ENCODE assay signal across 14 cellular contexts in genomic region chr7:102429141-102429904, GRCh38. TPM values are rescaled to one million over a fixed set of nuclear protein-coding genes. Genes with fewer than 3 reads are reported as not detected.
DNase-seq lines count a peak whose midpoint lies in the region; ATAC-seq and TF ChIP-seq lines count a peak whose summit lies in the region.
"Had no signal": no experiment of that assay in that cellular context is flagged by ENCODE, and none has a peak within 500 bp of the region (broad histone marks: within the 10 kb centered on the region; RNA-seq: fewer than 3 reads in every experiment).

No MANE protein-coding gene starts in this region.

- no peaks in the 10 kb centered on the region for H3K27me3 ChIP-seq in CD4-positive, alpha-beta memory T cell (ENCODE audit: insufficient read depth, low read length)
- H3K27me3 ChIP-seq: heart left ventricle, neural progenitor cell, testis had no signal

- H3K4me1 ChIP-seq in CD4-positive, alpha-beta memory T cell (ENCODE audit: insufficient read depth, low read length): peaks cover 91% of the 10 kb centered on the region
- H3K4me1 ChIP-seq in HEK293 (ENCODE audit: control insufficient read depth, insufficient read depth, low read length): peaks cover 14% of the 10 kb centered on the region

- H3K4me1 Mint-ChIP-seq in CD4-positive, alpha-beta memory T cell: peaks cover 44 to 86% (median 67%) of the 10 kb centered on the region in 4 donors
- H3K4me1 Mint-ChIP-seq in activated naive CD8-positive, alpha-beta T cell (ENCODE audit: low read depth): peaks cover 83% of the 10 kb centered on the region
- H3K4me1 Mint-ChIP-seq in natural killer cell treated with Interleukin-12 subunit alpha and Interleukin-12 subunit beta and Interleukin-15 and Interleukin-18, amount 100 ng/mL, for 72 hours (ENCODE audit: low read depth in 2 of 2): peaks cover 53 to 56% of the 10 kb centered on the region in 2 donors

- TF ChIP-seq CTCF in HEK293 (tag by site-specific recombination; IDR thresholded peaks at IDR 0.05) (no peak), GM10248 (IDR thresholded peaks at IDR 0.05; ENCODE audit: control extremely low read depth, extremely low read depth, low read depth, missing control alignments) (no peak)

- CTCF ChIA-PET in CD4-positive, alpha-beta memory T cell (lab: Charles Lee; ENCODE audit: partially characterized antibody): no interaction called here
- CTCF ChIA-PET in HEK293 (lab: Yijun Ruan, JAX): interaction anchor here (1.4 kb wide), 1 partner anchor 25 kb away, joined by 3 read pairs; no protein-coding TSS in a partner anchor
- CTCF ChIA-PET in GM10248 (lab: Yijun Ruan, JAX): interaction anchor here (1.5 kb wide), 1 partner anchor 18 kb away, joined by 4 read pairs; no protein-coding TSS in a partner anchor

- H3K27ac ChIP-seq in CD4-positive, alpha-beta memory T cell (ENCODE audit: low read depth, low read length): peak overlapping the region; percentile 98
- H3K27ac ChIP-seq in HEK293 (ENCODE audit: extremely low read depth, low read depth, low read length): no peak overlapping the region
- H3K27ac ChIP-seq: neural progenitor cell, testis had no signal

- no peaks in the 10 kb centered on the region for H3K9me3 ChIP-seq in CD4-positive, alpha-beta memory T cell (ENCODE audit: control insufficient read depth in 1 of 2, low read length in 2 of 2)
- H3K9me3 ChIP-seq in HEK293 (ENCODE audit: control insufficient read depth, insufficient read depth, low read depth, low read length): no peaks in the 10 kb centered on the region
- H3K9me3 ChIP-seq: heart left ventricle, testis had no signal

- H3K27me3 Mint-ChIP-seq in CD4-positive, alpha-beta memory T cell: no peaks in the 10 kb centered on the region
- H3K27me3 Mint-ChIP-seq in activated naive CD8-positive, alpha-beta T cell: no peaks in the 10 kb centered on the region
- no peaks in the 10 kb centered on the region for H3K27me3 Mint-ChIP-seq in natural killer cell treated with Interleukin-12 subunit alpha and Interleukin-12 subunit beta and Interleukin-15 and Interleukin-18, amount 100 ng/mL, for 72 hours

- no peak overlapping the region for H3K4me3 ChIP-seq in CD4-positive, alpha-beta memory T cell (ENCODE audit: low read length in 2 of 2)
- no peak overlapping the region for H3K4me3 ChIP-seq in HEK293 (ENCODE audit: low read depth, low read length)
- H3K4me3 ChIP-seq: heart left ventricle, neural progenitor cell, testis had no signal

- intact Hi-C loops in CD4-positive, alpha-beta memory T cell (cut with micrococcal nuclease): no loop called here

- H3K4me3 Mint-ChIP-seq in CD4-positive, alpha-beta memory T cell: peak overlapping the region in 5 of 8 donors; percentile 9 to 69 (median 55)
- peak overlapping the region; percentile 54 for H3K4me3 Mint-ChIP-seq in activated naive CD8-positive, alpha-beta T cell
- peak overlapping the region; percentile 2 for H3K4me3 Mint-ChIP-seq in natural killer cell treated with Interleukin-12 subunit alpha and Interleukin-12 subunit beta and Interleukin-15 and Interleukin-18, amount 100 ng/mL, for 72 hours
- H3K4me3 Mint-ChIP-seq: neural progenitor cell had no signal

- POLR2A ChIA-PET in CD4-positive, alpha-beta memory T cell (lab: Charles Lee; ENCODE audit: partially characterized antibody): interaction anchor here (0.6 to 16.0 kb wide), 4 partner anchors 17 to 1339 kb away, joined by 3 to 496 read pairs (median 6); partner anchors contain the start of gene PRKRIP1
- POLR2A ChIA-PET in HEK293 (lab: Yijun Ruan, JAX): interaction anchor here (0.6 kb wide), 1 partner anchor 34 kb away, joined by 3 read pairs; no protein-coding TSS in a partner anchor
- POLR2A ChIA-PET in GM10248 (lab: Yijun Ruan, JAX): no interaction called here

- H3K36me3 ChIP-seq in CD4-positive, alpha-beta memory T cell (ENCODE audit: insufficient read depth, low read length): no peaks in the 10 kb centered on the region
- peaks cover 4 to 28% of the 10 kb centered on the region in 2 experiments; a peak in 2 of 3 replicates for H3K36me3 ChIP-seq in HEK293 (ENCODE audit: control insufficient read depth in 2 of 2, insufficient read depth in 1 of 2, low read length in 2 of 2)
- H3K36me3 ChIP-seq: neural progenitor cell had no signal

- H3K9me3 Mint-ChIP-seq in CD4-positive, alpha-beta memory T cell: peaks cover 0 to 6% (median 0%) of the 10 kb centered on the region in 8 donors
- H3K9me3 Mint-ChIP-seq in activated naive CD8-positive, alpha-beta T cell (ENCODE audit: low read depth): no peaks in the 10 kb centered on the region
- no peaks in the 10 kb centered on the region for H3K9me3 Mint-ChIP-seq in natural killer cell treated with Interleukin-12 subunit alpha and Interleukin-12 subunit beta and Interleukin-15 and Interleukin-18, amount 100 ng/mL, for 72 hours
- H3K9me3 Mint-ChIP-seq: neural progenitor cell had no signal

- peaks cover 6 to 21% of the 10 kb centered on the region in 2 donors for H3K36me3 Mint-ChIP-seq in CD4-positive, alpha-beta memory T cell
- peaks cover 5% of the 10 kb centered on the region for H3K36me3 Mint-ChIP-seq in activated naive CD8-positive, alpha-beta T cell
- H3K36me3 Mint-ChIP-seq in natural killer cell treated with Interleukin-12 subunit alpha and Interleukin-12 subunit beta and Interleukin-15 and Interleukin-18, amount 100 ng/mL, for 72 hours: no peaks in the 10 kb centered on the region

- H3K27ac Mint-ChIP-seq in CD4-positive, alpha-beta memory T cell: peak overlapping the region; percentile 90 to 100 (median 100)
- H3K27ac Mint-ChIP-seq in activated naive CD8-positive, alpha-beta T cell: peak overlapping the region; percentile 90
- H3K27ac Mint-ChIP-seq in natural killer cell treated with Interleukin-12 subunit alpha and Interleukin-12 subunit beta and Interleukin-15 and Interleukin-18, amount 100 ng/mL, for 72 hours: peak overlapping the region; percentile 72 to 100
- H3K27ac Mint-ChIP-seq: neural progenitor cell had no signal

- DNase-seq in CD4-positive, alpha-beta memory T cell: no peak
- DNase-seq in natural killer cell treated with Interleukin-12 subunit alpha and Interleukin-12 subunit beta and Interleukin-15 and Interleukin-18, amount 100 ng/mL, for 72 hours (ENCODE audit: low spot score): no peak
- DNase-seq in GM19238 (ENCODE audit: insufficient read length, low spot score) (no peak), NOMO-1 treated with dmso at 0.1 percent for 144 hours (lab: John Stamatoyannopoulos, UW; ENCODE audit: unreplicated experiment) (no peak), GM10248 (ENCODE audit: extremely low spot score) (no peak)
- DNase-seq: activated T-cell treated with anti-CD3 and anti-CD28 coated beads for 4 hours, heart left ventricle, NCI-H1436 treated with DMSO at 0.1 percent for 48 hours, NCI-H526, testis had no signal

- ATAC-seq in natural killer cell treated with Interleukin-12 subunit alpha and Interleukin-12 subunit beta and Interleukin-15 and Interleukin-18, amount 100 ng/mL, for 72 hours: no peak
- ATAC-seq in GM18873 (IDR thresholded peaks at IDR 0.05; ENCODE audit: low FRiP score, unreplicated experiment): no peak
- ATAC-seq: heart left ventricle had no signal

TF ChIP-seq in HEK293, 187 proteins besides CTCF, POLR2A, EP300 and RAD21:
- TF ChIP-seq ZFP37 (tag by site-specific recombination; IDR thresholded peaks at IDR 0.05) (no peak), ZNF664 (tag by site-specific recombination; IDR thresholded peaks at IDR 0.05) (0 out of 2 replicates have a peak, but pooled peaks have one; percentile 27), ZNF600 (tag by site-specific recombination; IDR thresholded peaks at IDR 0.05) (0 out of 2 replicates have a peak, but pooled peaks have one; percentile 32)

RNA-seq across cellular contexts. Expression of gene ORAI2, which starts 4.1 kb away (rescaled TPM):
- total RNA-seq in CD4-positive, alpha-beta memory T cell: 10 to 100 TPM; 29.0 to 31.6 TPM
- polyA plus RNA-seq in CD4-positive, alpha-beta memory T cell: 10 to 100 TPM; 42.9 to 53.3 TPM
- total RNA-seq in natural killer cell treated with Interleukin-12 subunit alpha and Interleukin-12 subunit beta and Interleukin-15 and Interleukin-18, amount 100 ng/mL, for 72 hours: 10 to 100 TPM; 56.5 to 70.4 TPM

RNA-seq across cellular contexts. Expression of gene PRKRIP1, which starts 33.2 kb away (rescaled TPM):
- total RNA-seq in CD4-positive, alpha-beta memory T cell: 10 to 100 TPM; 43.2 to 47.6 TPM
- polyA plus RNA-seq in CD4-positive, alpha-beta memory T cell: 10 to 100 TPM in 1 of 2 donors, 1 to 10 TPM in 1; 9.7 to 21.7 TPM
- 10 to 100 TPM; 26.7 to 39.5 TPM for total RNA-seq in natural killer cell treated with Interleukin-12 subunit alpha and Interleukin-12 subunit beta and Interleukin-15 and Interleukin-18, amount 100 ng/mL, for 72 hours

RNA-seq across cellular contexts. Expression of gene ALKBH4, which starts 35.3 kb away (rescaled TPM):
- 10 to 100 TPM; 11.8 to 11.9 TPM for total RNA-seq in CD4-positive, alpha-beta memory T cell
- 10 to 100 TPM; 15.7 to 16.6 TPM for polyA plus RNA-seq in CD4-positive, alpha-beta memory T cell
- total RNA-seq in natural killer cell treated with Interleukin-12 subunit alpha and Interleukin-12 subunit beta and Interleukin-15 and Interleukin-18, amount 100 ng/mL, for 72 hours: 10 to 100 TPM in 1 of 2 donors, 1 to 10 TPM in 1; 7.8 to 19.3 TPM

RNA-seq across cellular contexts. Expression of gene LRWD1, which starts 35.5 kb away (rescaled TPM):
- 10 to 100 TPM; 26.0 to 28.5 TPM for total RNA-seq in CD4-positive, alpha-beta memory T cell
- polyA plus RNA-seq in CD4-positive, alpha-beta memory T cell: 10 to 100 TPM; 12.9 to 15.2 TPM
- total RNA-seq in natural killer cell treated with Interleukin-12 subunit alpha and Interleukin-12 subunit beta and Interleukin-15 and Interleukin-18, amount 100 ng/mL, for 72 hours: 10 to 100 TPM; 22.9 to 44.2 TPM

RNA-seq across cellular contexts. Expression of gene POLR2J, which starts 49.4 kb away (rescaled TPM):
- 10 to 100 TPM; 35.8 to 38.2 TPM for total RNA-seq in CD4-positive, alpha-beta memory T cell
- 100 to 1,000 TPM; 122 to 126 TPM for polyA plus RNA-seq in CD4-positive, alpha-beta memory T cell
- 10 to 100 TPM; 56.9 to 57.6 TPM for total RNA-seq in natural killer cell treated with Interleukin-12 subunit alpha and Interleukin-12 subunit beta and Interleukin-15 and Interleukin-18, amount 100 ng/mL, for 72 hours

Comparison
In these comparisons a context has a peak if more than half of its experiments do, and no peak if none do; other contexts are left out.
1. H3K4me3 Mint-ChIP-seq: peak in every context shown above with its lines; median percentile 55 in CD4-positive, alpha-beta memory T cell; 54 in activated naive CD8-positive, alpha-beta T cell; 2 in natural killer cell treated with Interleukin-12 subunit alpha and Interleukin-12 subunit beta and Interleukin-15 and Interleukin-18, amount 100 ng/mL, for 72 hours.